Comparison of ENCODE assay signal across 29 cellular contexts in the genomic region with DNA sequence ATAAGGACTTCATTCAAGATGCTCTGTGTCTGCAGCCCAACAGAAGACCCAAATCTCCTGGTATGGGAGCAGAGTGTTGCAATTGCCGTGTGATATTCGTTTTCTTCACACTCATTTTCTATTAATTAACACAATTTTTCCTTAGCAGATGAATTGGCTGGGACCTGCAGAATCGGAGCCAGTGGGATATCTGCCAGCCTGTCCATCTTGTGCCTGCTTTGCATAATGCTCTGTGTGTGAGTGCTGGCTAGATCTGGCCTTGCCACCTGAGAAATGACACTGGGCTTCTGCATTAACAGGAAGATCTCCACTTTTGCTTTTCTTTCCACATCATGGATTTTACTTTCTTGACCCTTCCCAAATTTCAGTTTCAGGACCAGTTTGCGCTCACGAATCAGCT.
"Had no signal": no experiment of that assay in that cellular context is flagged by ENCODE, and none has a peak within 500 bp of the region (broad histone marks: within the 10 kb centered on the region; RNA-seq: fewer than 3 reads in every experiment).

No MANE protein-coding gene starts in this region.

- H3K36me3 ChIP-seq: neutrophil, ovary, right lobe of liver, sigmoid colon, stomach, thoracic aorta, thyroid gland, tibial nerve, upper lobe of left lung, vagina had no signal

- H3K27me3 ChIP-seq: neutrophil, ovary, right lobe of liver, sigmoid colon, stomach, thyroid gland, tibial nerve, upper lobe of left lung, vagina had no signal

- H3K4me3 Mint-ChIP-seq: natural killer cell treated with Interleukin-12 subunit alpha and Interleukin-12 subunit beta and Interleukin-15 and Interleukin-18, amount 100 ng/mL, for 72 hours; nephron progenitor cell; neural crest cell; stimulated activated effector memory CD8-positive, alpha-beta T cell treated with anti-CD3 and anti-CD28 coated beads, Interleukin-12 subunit alpha, Interleukin-12 subunit beta, amount 100 ng/mL, for 72 hours; stimulated activated naive B cell treated with anti-CD40 and anti-IgM and Interleukin-4, amounts not matched to agents 10 μg/mL and 1 μg/mL and 100 μg/mL, for 72 hours; stimulated activated naive CD8-positive, alpha-beta T cell treated with anti-CD3 and anti-CD28 coated beads, Interleukin-15, Interleukin-2, amounts not matched to agents 100 ng/mL and 50 ng/mL, for 24 hours had no signal

- H3K9me3 ChIP-seq: neutrophil, ovary, psoas muscle, right lobe of liver, sigmoid colon, stomach, thoracic aorta, thyroid gland, tibial nerve, upper lobe of left lung, vagina had no signal

- H3K4me3 ChIP-seq: ovary, psoas muscle, right lobe of liver, sigmoid colon, stomach, thoracic aorta, thyroid gland, tibial nerve, upper lobe of left lung, vagina had no signal

- H3K9me3 Mint-ChIP-seq: natural killer cell treated with Interleukin-12 subunit alpha and Interleukin-12 subunit beta and Interleukin-15 and Interleukin-18, amount 100 ng/mL, for 72 hours; stimulated activated effector memory CD8-positive, alpha-beta T cell treated with anti-CD3 and anti-CD28 coated beads, Interleukin-12 subunit alpha, Interleukin-12 subunit beta, amount 100 ng/mL, for 72 hours; stimulated activated naive CD8-positive, alpha-beta T cell treated with anti-CD3 and anti-CD28 coated beads, Interleukin-15, Interleukin-2, amounts not matched to agents 100 ng/mL and 50 ng/mL, for 24 hours had no signal

- ATAC-seq: natural killer cell treated with Interleukin-12 subunit alpha and Interleukin-12 subunit beta and Interleukin-15 and Interleukin-18, amount 100 ng/mL, for 72 hours; psoas muscle; right cardiac atrium; right lobe of liver; stimulated activated effector memory CD8-positive, alpha-beta T cell treated with anti-CD3 and anti-CD28 coated beads, Interleukin-12 subunit alpha, Interleukin-12 subunit beta, amount 100 ng/mL, for 72 hours; stimulated activated naive B cell treated with anti-CD40 and anti-IgM and Interleukin-4, amounts not matched to agents 10 μg/mL and 1 μg/mL and 100 μg/mL, for 72 hours had no signal

- H3K4me1 ChIP-seq: psoas muscle, right lobe of liver, sigmoid colon, stomach, thyroid gland, tibial nerve, upper lobe of left lung, vagina had no signal

- H3K27ac Mint-ChIP-seq: natural killer cell treated with Interleukin-12 subunit alpha and Interleukin-12 subunit beta and Interleukin-15 and Interleukin-18, amount 100 ng/mL, for 72 hours; nephron progenitor cell; progenitor cell of endocrine pancreas; stimulated activated effector memory CD8-positive, alpha-beta T cell treated with anti-CD3 and anti-CD28 coated beads, Interleukin-12 subunit alpha, Interleukin-12 subunit beta, amount 100 ng/mL, for 72 hours; stimulated activated naive B cell treated with anti-CD40 and anti-IgM and Interleukin-4, amounts not matched to agents 10 μg/mL and 1 μg/mL and 100 μg/mL, for 72 hours; stimulated activated naive CD8-positive, alpha-beta T cell treated with anti-CD3 and anti-CD28 coated beads, Interleukin-15, Interleukin-2, amounts not matched to agents 100 ng/mL and 50 ng/mL, for 24 hours had no signal

- H3K36me3 Mint-ChIP-seq: natural killer cell treated with Interleukin-12 subunit alpha and Interleukin-12 subunit beta and Interleukin-15 and Interleukin-18, amount 100 ng/mL, for 72 hours; stimulated activated effector memory CD8-positive, alpha-beta T cell treated with anti-CD3 and anti-CD28 coated beads, Interleukin-12 subunit alpha, Interleukin-12 subunit beta, amount 100 ng/mL, for 72 hours; stimulated activated naive B cell treated with anti-CD40 and anti-IgM and Interleukin-4, amounts not matched to agents 10 μg/mL and 1 μg/mL and 100 μg/mL, for 72 hours had no signal

- FAIRE-seq: small intestine, urothelium cell line had no signal

- DNase-seq: nephron progenitor cell; nucleus accumbens; ovary; posterior cingulate gyrus; psoas muscle; right cardiac atrium; right lobe of liver; sigmoid colon; small intestine; stimulated activated CD4-positive, alpha-beta T cell treated with anti-CD3 and anti-CD28 coated beads, Interleukin-15, amount 100 ng/mL, for 24 hours; stimulated activated CD4-positive, alpha-beta T cell treated with anti-CD3 and anti-CD28 coated beads, Interleukin-2, amount 100 ng/mL, for 24 hours; stimulated activated CD4-positive, alpha-beta T cell treated with anti-CD3 and anti-CD28 coated beads, Interleukin-2, amount 100 ng/mL, for 48 hours; stimulated activated CD4-positive, alpha-beta T cell treated with anti-CD3 and anti-CD28 coated beads, Interleukin-4, amount 100 ng/mL, for 24 hours; stimulated activated naive B cell treated with anti-CD40 and anti-IgM and Interleukin-4, amounts not matched to agents 10 μg/mL and 1 μg/mL and 100 μg/mL, for 72 hours; stimulated activated naive CD4-positive, alpha-beta T cell treated with Interleukin-2 at 50 U/mL for 16 hours; stomach; thyroid gland; upper lobe of left lung had no signal

- H3K27ac ChIP-seq: neutrophil, ovary, parathyroid adenoma, psoas muscle, right lobe of liver, sigmoid colon, stomach, thoracic aorta, thyroid gland, tibial nerve, upper lobe of left lung, vagina had no signal

- H3K4me1 Mint-ChIP-seq: stimulated activated effector memory CD8-positive, alpha-beta T cell treated with anti-CD3 and anti-CD28 coated beads, Interleukin-12 subunit alpha, Interleukin-12 subunit beta, amount 100 ng/mL, for 72 hours; stimulated activated naive B cell treated with anti-CD40 and anti-IgM and Interleukin-4, amounts not matched to agents 10 μg/mL and 1 μg/mL and 100 μg/mL, for 72 hours had no signal
